1 cellular context compared by ENCODE assay signal in the genomic region with DNA sequence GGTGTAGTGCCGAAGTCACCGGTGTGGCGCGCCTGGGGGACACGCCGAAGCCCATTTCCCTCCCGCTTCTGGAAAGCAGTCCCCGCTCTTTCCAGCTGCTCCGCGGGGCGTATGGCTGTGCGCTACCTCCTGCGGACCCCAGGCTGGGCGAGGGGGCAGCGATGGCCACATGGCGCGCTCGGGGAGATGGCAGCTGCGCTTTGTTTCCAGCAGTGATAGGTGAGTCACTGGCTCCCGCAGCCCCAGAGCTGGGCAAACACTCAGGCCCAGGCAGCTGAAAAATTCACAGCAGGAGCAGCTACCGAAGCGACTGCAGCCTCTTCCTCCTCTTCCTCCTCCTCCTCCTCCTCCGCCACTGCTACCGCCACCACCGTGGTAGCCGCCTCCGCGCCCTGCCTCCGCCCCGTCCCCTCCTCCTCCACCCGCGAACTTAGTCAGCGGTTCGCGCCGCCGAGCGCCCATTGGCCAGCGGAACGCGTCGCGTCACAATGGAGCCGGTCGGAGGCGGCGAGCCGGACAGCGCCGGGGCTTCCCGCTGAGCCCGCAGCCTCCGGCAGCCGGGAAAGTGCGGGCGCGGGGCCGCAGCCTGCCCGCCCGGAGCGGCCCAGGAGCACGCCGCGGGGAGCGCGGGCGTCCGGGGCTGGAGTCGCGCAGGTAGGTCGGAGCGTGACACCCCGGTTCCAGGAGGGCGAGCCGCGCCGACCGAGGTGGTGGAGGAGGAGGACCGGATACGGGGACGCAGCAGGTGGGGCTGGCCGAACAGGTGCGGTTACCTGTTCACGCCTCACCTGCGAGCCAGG.
A peak's percentile ranks its signal among the peaks of the same experiment; 100 is the strongest.
TF ChIP-seq lines count a peak whose summit lies in the region.

LRRC8B (plus strand) TSS at position 461 of the 800 bp plus-strand sequence. CDS start 57,822 bp downstream, outside the sequence.

TF ChIP-seq in HepG2, 621 proteins besides CTCF, POLR2A, EP300 and RAD21 (continued from another document and continues in another):
- TF ChIP-seq ARID2 (CRISPR knock-in tag; IDR thresholded peaks at IDR 0.05; ENCODE audit: borderline replicate concordance): peak; percentile 70; the same call in 1 of the 2 replicates
- TF ChIP-seq ZNF552 (CRISPR knock-in tag; IDR thresholded peaks at IDR 0.05; ENCODE audit: borderline replicate concordance): peak; percentile 62; the same call in 1 of the 2 replicates
- TF ChIP-seq, protein P1, sequence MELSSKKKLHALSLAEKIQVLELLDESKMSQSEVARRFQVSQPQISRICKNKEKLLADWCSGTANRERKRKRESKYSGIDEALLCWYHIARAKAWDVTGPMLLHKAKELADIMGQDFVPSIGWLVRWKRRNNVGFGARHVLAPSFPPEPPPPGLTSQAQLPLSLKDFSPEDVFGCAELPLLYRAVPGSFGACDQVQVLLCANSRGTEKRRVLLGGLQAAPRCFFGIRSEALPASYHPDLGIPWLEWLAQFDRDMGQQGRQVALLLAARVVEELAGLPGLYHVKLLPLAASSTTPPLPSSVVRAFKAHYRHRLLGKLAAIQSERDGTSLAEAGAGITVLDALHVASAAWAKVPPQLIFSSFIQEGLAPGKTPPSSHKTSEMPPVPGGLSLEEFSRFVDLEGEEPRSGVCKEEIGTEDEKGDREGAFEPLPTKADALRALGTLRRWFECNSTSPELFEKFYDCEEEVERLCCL (CRISPR knock-in tag; IDR thresholded peaks at IDR 0.05; ENCODE audit: borderline replicate concordance): no peak; the same call in 1 of the 2 replicates
- TF ChIP-seq ZNF546 (CRISPR knock-in tag; conservative IDR thresholded peaks at IDR 0.05): peak; percentile 83
- peak; percentile 19; the same call in 1 of the 2 replicates for TF ChIP-seq ZNF446 (CRISPR knock-in tag; IDR thresholded peaks at IDR 0.05)
- peak; percentile 71 for TF ChIP-seq CSRNP1 (CRISPR knock-in tag; IDR thresholded peaks at IDR 0.05)
- TF ChIP-seq NCOA2 (CRISPR knock-in tag; IDR thresholded peaks at IDR 0.05): peak; percentile 51; the same call in 1 of the 2 replicates
- TF ChIP-seq, protein P2, sequence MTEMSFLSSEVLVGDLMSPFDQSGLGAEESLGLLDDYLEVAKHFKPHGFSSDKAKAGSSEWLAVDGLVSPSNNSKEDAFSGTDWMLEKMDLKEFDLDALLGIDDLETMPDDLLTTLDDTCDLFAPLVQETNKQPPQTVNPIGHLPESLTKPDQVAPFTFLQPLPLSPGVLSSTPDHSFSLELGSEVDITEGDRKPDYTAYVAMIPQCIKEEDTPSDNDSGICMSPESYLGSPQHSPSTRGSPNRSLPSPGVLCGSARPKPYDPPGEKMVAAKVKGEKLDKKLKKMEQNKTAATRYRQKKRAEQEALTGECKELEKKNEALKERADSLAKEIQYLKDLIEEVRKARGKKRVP (CRISPR knock-in tag; IDR thresholded peaks at IDR 0.05): no peak
- TF ChIP-seq EEA1 (CRISPR knock-in tag; IDR thresholded peaks at IDR 0.05; ENCODE audit: borderline replicate concordance): no peak; the same call in 1 of the 2 replicates
- peak; percentile 15; the same call in 1 of the 2 replicates for TF ChIP-seq ZNF274 (CRISPR knock-in tag; IDR thresholded peaks at IDR 0.05)
- TF ChIP-seq FLYWCH1 (CRISPR knock-in tag; IDR thresholded peaks at IDR 0.05): no peak
- 0 out of 2 replicates have a peak, but pooled peaks have one; percentile 24 for TF ChIP-seq ZNF646 (CRISPR knock-in tag; IDR thresholded peaks at IDR 0.05)
- no peak for TF ChIP-seq CHCHD3 (CRISPR knock-in tag; IDR thresholded peaks at IDR 0.05)
- 0 out of 2 replicates have a peak, but pooled peaks have one; percentile 66 for TF ChIP-seq ZNF34 (CRISPR knock-in tag; IDR thresholded peaks at IDR 0.05; ENCODE audit: borderline replicate concordance)
- TF ChIP-seq ZNF17 (CRISPR knock-in tag; IDR thresholded peaks at IDR 0.05): no peak
- TF ChIP-seq LCORL (IDR thresholded peaks at IDR 0.05): no peak
- peak; percentile 34; the same call in 1 of the 2 replicates for TF ChIP-seq LCORL (CRISPR knock-in tag; IDR thresholded peaks at IDR 0.05)
- TF ChIP-seq ZNF136 (CRISPR knock-in tag; IDR thresholded peaks at IDR 0.05; ENCODE audit: low read depth): no peak
- TF ChIP-seq ZNF160 (CRISPR knock-in tag; IDR thresholded peaks at IDR 0.05): peak; percentile 24; the same call in 1 of the 2 replicates
- peak; percentile 30; the same call in 1 of the 2 replicates for TF ChIP-seq ARID5B (CRISPR knock-in tag; IDR thresholded peaks at IDR 0.05)
- TF ChIP-seq ZMYM3 (CRISPR knock-in tag; IDR thresholded peaks at IDR 0.05): no peak
- TF ChIP-seq NBN (conservative IDR thresholded peaks at IDR 0.05): no peak
- no peak for TF ChIP-seq DZIP1 (CRISPR knock-in tag; IDR thresholded peaks at IDR 0.05)
- TF ChIP-seq ARHGAP35 (CRISPR knock-in tag; IDR thresholded peaks at IDR 0.05; ENCODE audit: borderline replicate concordance): peak; percentile 88; the same call in 1 of the 2 replicates
- peak; percentile 20; the same call in 1 of the 2 replicates for TF ChIP-seq ETV5 (CRISPR knock-in tag; IDR thresholded peaks at IDR 0.05; ENCODE audit: borderline replicate concordance)
- TF ChIP-seq, protein P3, sequence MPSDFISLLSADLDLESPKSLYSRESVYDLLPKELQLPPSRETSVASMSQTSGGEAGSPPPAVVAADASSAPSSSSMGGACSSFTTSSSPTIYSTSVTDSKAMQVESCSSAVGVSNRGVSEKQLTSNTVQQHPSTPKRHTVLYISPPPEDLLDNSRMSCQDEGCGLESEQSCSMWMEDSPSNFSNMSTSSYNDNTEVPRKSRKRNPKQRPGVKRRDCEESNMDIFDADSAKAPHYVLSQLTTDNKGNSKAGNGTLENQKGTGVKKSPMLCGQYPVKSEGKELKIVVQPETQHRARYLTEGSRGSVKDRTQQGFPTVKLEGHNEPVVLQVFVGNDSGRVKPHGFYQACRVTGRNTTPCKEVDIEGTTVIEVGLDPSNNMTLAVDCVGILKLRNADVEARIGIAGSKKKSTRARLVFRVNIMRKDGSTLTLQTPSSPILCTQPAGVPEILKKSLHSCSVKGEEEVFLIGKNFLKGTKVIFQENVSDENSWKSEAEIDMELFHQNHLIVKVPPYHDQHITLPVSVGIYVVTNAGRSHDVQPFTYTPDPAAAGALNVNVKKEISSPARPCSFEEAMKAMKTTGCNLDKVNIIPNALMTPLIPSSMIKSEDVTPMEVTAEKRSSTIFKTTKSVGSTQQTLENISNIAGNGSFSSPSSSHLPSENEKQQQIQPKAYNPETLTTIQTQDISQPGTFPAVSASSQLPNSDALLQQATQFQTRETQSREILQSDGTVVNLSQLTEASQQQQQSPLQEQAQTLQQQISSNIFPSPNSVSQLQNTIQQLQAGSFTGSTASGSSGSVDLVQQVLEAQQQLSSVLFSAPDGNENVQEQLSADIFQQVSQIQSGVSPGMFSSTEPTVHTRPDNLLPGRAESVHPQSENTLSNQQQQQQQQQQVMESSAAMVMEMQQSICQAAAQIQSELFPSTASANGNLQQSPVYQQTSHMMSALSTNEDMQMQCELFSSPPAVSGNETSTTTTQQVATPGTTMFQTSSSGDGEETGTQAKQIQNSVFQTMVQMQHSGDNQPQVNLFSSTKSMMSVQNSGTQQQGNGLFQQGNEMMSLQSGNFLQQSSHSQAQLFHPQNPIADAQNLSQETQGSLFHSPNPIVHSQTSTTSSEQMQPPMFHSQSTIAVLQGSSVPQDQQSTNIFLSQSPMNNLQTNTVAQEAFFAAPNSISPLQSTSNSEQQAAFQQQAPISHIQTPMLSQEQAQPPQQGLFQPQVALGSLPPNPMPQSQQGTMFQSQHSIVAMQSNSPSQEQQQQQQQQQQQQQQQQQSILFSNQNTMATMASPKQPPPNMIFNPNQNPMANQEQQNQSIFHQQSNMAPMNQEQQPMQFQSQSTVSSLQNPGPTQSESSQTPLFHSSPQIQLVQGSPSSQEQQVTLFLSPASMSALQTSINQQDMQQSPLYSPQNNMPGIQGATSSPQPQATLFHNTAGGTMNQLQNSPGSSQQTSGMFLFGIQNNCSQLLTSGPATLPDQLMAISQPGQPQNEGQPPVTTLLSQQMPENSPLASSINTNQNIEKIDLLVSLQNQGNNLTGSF (CRISPR knock-in tag; IDR thresholded peaks at IDR 0.05): 0 out of 2 replicates have a peak, but pooled peaks have one; percentile 4
- TF ChIP-seq GZF1 (CRISPR knock-in tag; IDR thresholded peaks at IDR 0.05): peak; percentile 66; the same call in 1 of the 2 replicates
